10 cellular contexts compared by ENCODE assay signal in genomic region chr9:134405527-134405926, GRCh38.
A peak's percentile ranks its signal among the peaks of the same experiment; 100 is the strongest.
DNase-seq lines count a peak whose midpoint lies in the region; ATAC-seq, FAIRE-seq and TF ChIP-seq lines count a peak whose summit lies in the region.
"Had no signal": no experiment of that assay in that cellular context is flagged by ENCODE, and none has a peak within 500 bp of the region (broad histone marks: within the 10 kb centered on the region; RNA-seq: fewer than 3 reads in every experiment).

No MANE protein-coding gene starts in this region.

- H3K4me2 ChIP-seq in BLaER1 treated with 17β-estradiol and CSF1 and Interleukin-3, amounts not matched to agents 10 nM and 100 nM, result peak overlapping the region; percentile 88 to 100 (median 96)
- no peak overlapping the region; the same call in 1 of the 2 replicates for H3K4me2 ChIP-seq in KMS-11

- peaks cover 38 to 100% (median 97%) of the 10 kb centered on the region in 11 experiments; a peak in 21 of 22 replicates for H4K20me1 ChIP-seq in BLaER1 treated with 17β-estradiol and CSF1 and Interleukin-3, amounts not matched to agents 10 nM and 100 nM
- H4K20me1 ChIP-seq in KMS-11 (ENCODE audit: insufficient read depth), result no peaks in the 10 kb centered on the region

- no peaks in the 10 kb centered on the region for H3K9me3 Mint-ChIP-seq in nephron

- DNase-seq in frontal cortex (ENCODE audit: low spot score in 2 of 2), result no peak
- no peak for DNase-seq in AG20443 (ENCODE audit: low spot score)
- DNase-seq in activated CD4-positive, alpha-beta T cell treated with anti-CD3 and anti-CD28 coated beads for 4 hours, result no peak
- DNase-seq: body of pancreas, COR-L47 had no signal

- ATAC-seq in HG02981 (IDR thresholded peaks at IDR 0.05; ENCODE audit: unreplicated experiment), result no peak
- ATAC-seq: body of pancreas had no signal

- peaks cover 5% of the 10 kb centered on the region for H3K36me3 Mint-ChIP-seq in nephron (ENCODE audit: low read depth)

- H3K4me1 Mint-ChIP-seq in nephron, result peaks cover 35% of the 10 kb centered on the region

- H3K27ac Mint-ChIP-seq in nephron, result peak overlapping the region in 2 of 3 experiments; percentile 29 to 42

- H3K27me3 Mint-ChIP-seq in nephron (ENCODE audit: low read depth), result no peaks in the 10 kb centered on the region

- peaks cover 8% of the 10 kb centered on the region; the same call in 1 of the 2 replicates for H3K79me2 ChIP-seq in KMS-11 (ENCODE audit: insufficient read depth, low read depth)

- H3K9ac ChIP-seq in BLaER1 treated with 17β-estradiol and CSF1 and Interleukin-3, amounts not matched to agents 10 nM and 100 nM, result peak overlapping the region; percentile 8 to 75 (median 65); a peak in 18 of 22 replicates
- peak overlapping the region; percentile 87; the same call in 1 of the 2 replicates for H3K9ac ChIP-seq in KMS-11

- peaks cover 0 to 5% (median 0%) of the 10 kb centered on the region in 11 experiments; a peak in 1 of 22 replicates for H3K27me3 ChIP-seq in BLaER1 treated with 17β-estradiol and CSF1 and Interleukin-3, amounts not matched to agents 10 nM and 100 nM
- H3K27me3 ChIP-seq in KMS-11 (ENCODE audit: insufficient read depth, low read depth), result no peaks in the 10 kb centered on the region
- H3K27me3 ChIP-seq: body of pancreas had no signal

- H3K4me1 ChIP-seq in BLaER1 treated with 17β-estradiol and CSF1 and Interleukin-3, amounts not matched to agents 10 nM and 100 nM, result peaks cover 82 to 100% (median 99%) of the 10 kb centered on the region in 10 experiments
- H3K4me1 ChIP-seq in KMS-11 (ENCODE audit: low read depth, poor library complexity, severe bottlenecking), result peaks cover 69% of the 10 kb centered on the region

- H3K9me3 ChIP-seq in BLaER1 treated with 17β-estradiol and CSF1 and Interleukin-3, amounts not matched to agents 10 nM and 100 nM (replicated peaks in 1 of 11), result no peaks in the 10 kb centered on the region
- H3K9me3 ChIP-seq: body of pancreas had no signal

- no peak for FAIRE-seq in frontal cortex (lab: Jason Lieb, UNC)

- H3K36me3 ChIP-seq in BLaER1 treated with 17β-estradiol and CSF1 and Interleukin-3, amounts not matched to agents 10 nM and 100 nM, result peaks cover 11 to 43% (median 27%) of the 10 kb centered on the region in 11 experiments; a peak in 21 of 22 replicates
- no peaks in the 10 kb centered on the region for H3K36me3 ChIP-seq in KMS-11 (ENCODE audit: insufficient read depth)

- H3K4me3 ChIP-seq in BLaER1 treated with 17β-estradiol and CSF1 and Interleukin-3, amounts not matched to agents 10 nM and 100 nM, result peak overlapping the region in 6 of 10 experiments; percentile 0 to 61 (median 38); a peak in 9 of 20 replicates
- no peak overlapping the region for H3K4me3 ChIP-seq in KMS-11 (IDR thresholded peaks at IDR 0.05; ENCODE audit: insufficient read depth, low read depth, low read length)
- H3K4me3 ChIP-seq: body of pancreas had no signal

- H2AFZ ChIP-seq in KMS-11 (ENCODE audit: low read depth), result no peak overlapping the region

- H3K27ac ChIP-seq in BLaER1 treated with 17β-estradiol and CSF1 and Interleukin-3, amounts not matched to agents 10 nM and 100 nM, result peak overlapping the region in 10 of 11 experiments; percentile 10 to 91 (median 74); a peak in 16 of 22 replicates
- peak overlapping the region; percentile 43; the same call in 1 of the 2 replicates for H3K27ac ChIP-seq in KMS-11
- peak overlapping the region; percentile 96 for H3K27ac ChIP-seq in angular gyrus (ENCODE audit: low read depth, low read length)

- no peak overlapping the region for H3K4me3 Mint-ChIP-seq in nephron

- TF ChIP-seq CTCF in KMS-11 (conservative IDR thresholded peaks at IDR 0.05; ENCODE audit: low read depth, low read length), result no peak
- TF ChIP-seq CTCF in nephron (IDR thresholded peaks at IDR 0.05; ENCODE audit: unreplicated experiment in 3 of 3), result no peak

Comparison
In these comparisons a context has a peak if more than half of its experiments do, and no peak if none do; other contexts are left out.
1. H3K27ac ChIP-seq: peak in every context shown above with its lines; median percentile 96 in angular gyrus; 74 in BLaER1 treated with 17β-estradiol and CSF1 and Interleukin-3, amounts not matched to agents 10 nM and 100 nM; 43 in KMS-11.